In genomic region chr5:32002755-32003154, GRCh38 we compare ENCODE assay signal across 22 cellular contexts.
"Had no signal": no experiment of that assay in that cellular context is flagged by ENCODE, and none has a peak within 500 bp of the region (broad histone marks: within the 10 kb centered on the region; RNA-seq: fewer than 3 reads in every experiment).

No MANE protein-coding gene starts in this region.

- H3K4me3 Mint-ChIP-seq: endodermal cell; stimulated activated effector memory CD8-positive, alpha-beta T cell treated with anti-CD3 and anti-CD28 coated beads, Interleukin-12 subunit alpha, Interleukin-12 subunit beta, amount 100 ng/mL, for 72 hours; stimulated activated naive CD8-positive, alpha-beta T cell treated with anti-CD3 and anti-CD28 coated beads, Interleukin-15, Interleukin-2, amounts not matched to agents 100 ng/mL and 50 ng/mL, for 24 hours had no signal

- H3K36me3 Mint-ChIP-seq: stimulated activated effector memory CD8-positive, alpha-beta T cell treated with anti-CD3 and anti-CD28 coated beads, Interleukin-12 subunit alpha, Interleukin-12 subunit beta, amount 100 ng/mL, for 72 hours had no signal

- H3K27ac ChIP-seq: colonic mucosa, pancreas, thoracic aorta, transverse colon had no signal

- H3K4me1 ChIP-seq: colonic mucosa, pancreas, transverse colon had no signal

- H3K4me3 ChIP-seq: colonic mucosa, heart left ventricle, mucosa of descending colon, pancreas, thoracic aorta, transverse colon had no signal

- H3K27me3 Mint-ChIP-seq: naive thymus-derived CD8-positive, alpha-beta T cell; progenitor cell of endocrine pancreas; stimulated activated naive CD8-positive, alpha-beta T cell treated with anti-CD3 and anti-CD28 coated beads, Interleukin-15, Interleukin-2, amounts not matched to agents 100 ng/mL and 50 ng/mL, for 24 hours had no signal

- H3K4me1 Mint-ChIP-seq: endodermal cell had no signal

- H3K9me3 ChIP-seq: colonic mucosa, heart left ventricle, mucosa of descending colon, pancreas, thoracic aorta, transverse colon had no signal

- H3K27ac Mint-ChIP-seq: endodermal cell; progenitor cell of endocrine pancreas; stimulated activated effector memory CD8-positive, alpha-beta T cell treated with anti-CD3 and anti-CD28 coated beads, Interleukin-12 subunit alpha, Interleukin-12 subunit beta, amount 100 ng/mL, for 72 hours; stimulated activated naive CD8-positive, alpha-beta T cell treated with anti-CD3 and anti-CD28 coated beads, Interleukin-15, Interleukin-2, amounts not matched to agents 100 ng/mL and 50 ng/mL, for 24 hours had no signal

- H3K9me3 Mint-ChIP-seq: naive thymus-derived CD8-positive, alpha-beta T cell; stimulated activated naive CD8-positive, alpha-beta T cell treated with anti-CD3 and anti-CD28 coated beads, Interleukin-15, Interleukin-2, amounts not matched to agents 100 ng/mL and 50 ng/mL, for 24 hours had no signal

- ATAC-seq: heart left ventricle; mucosa of descending colon; naive thymus-derived CD8-positive, alpha-beta T cell; pancreas; right cardiac atrium; stimulated activated effector memory CD8-positive, alpha-beta T cell treated with anti-CD3 and anti-CD28 coated beads, Interleukin-12 subunit alpha, Interleukin-12 subunit beta, amount 100 ng/mL, for 72 hours had no signal

- H3K36me3 ChIP-seq: colonic mucosa, pancreas, thoracic aorta, transverse colon had no signal

- FAIRE-seq: endothelial cell of umbilical vein, islet of Langerhans, pancreas had no signal

- DNase-seq: colonic mucosa; effector CD4-positive, alpha-beta T cell; endodermal cell; erythroblast; foreskin melanocyte; heart left ventricle; hippocampal formation; kidney glomerular epithelial cell; mucosa of descending colon; naive thymus-derived CD8-positive, alpha-beta T cell; pancreas; right cardiac atrium; stimulated activated CD4-positive, alpha-beta T cell treated with anti-CD3 and anti-CD28 coated beads, Interleukin-4, amount 100 ng/mL, for 1 hour; stimulated activated CD8-positive, alpha-beta memory T cell treated with anti-CD3 and anti-CD28 coated beads, Interleukin-4, amount 100 ng/mL, for 48 hours; substantia nigra; transverse colon had no signal

- H3K27me3 ChIP-seq: colonic mucosa, heart left ventricle, pancreas, transverse colon had no signal
